ENCODE assay signal across 31 cellular contexts in the genomic region with DNA sequence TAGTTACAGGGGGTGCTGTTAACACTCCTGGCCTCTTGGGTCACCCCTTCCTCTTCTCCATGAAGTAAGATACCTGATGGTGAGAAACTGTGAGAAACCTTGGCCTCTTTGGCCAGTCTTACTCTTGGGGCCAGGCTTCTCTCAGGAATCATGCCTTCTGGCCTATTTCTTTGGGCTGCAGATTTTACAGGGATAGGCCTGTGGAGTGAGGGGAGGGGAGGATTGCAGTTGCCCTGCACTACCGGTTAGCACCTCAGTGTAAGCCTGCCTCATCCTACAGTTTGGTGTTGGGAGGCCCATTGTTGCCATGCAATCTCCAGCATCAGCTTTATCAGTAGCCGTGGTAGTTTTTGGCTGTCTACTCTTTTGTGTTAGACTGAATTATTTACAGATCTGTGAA.
"Had no signal": no experiment of that assay in that cellular context is flagged by ENCODE, and none has a peak within 500 bp of the region (broad histone marks: within the 10 kb centered on the region; RNA-seq: fewer than 3 reads in every experiment).

No MANE protein-coding gene starts in this region.

- H3K4me1 ChIP-seq: lower lobe of right lung, prostate gland, tibial artery, upper lobe of right lung had no signal

- H3K9me3 Mint-ChIP-seq: naive thymus-derived CD8-positive, alpha-beta T cell; nephron; neural crest cell; stimulated activated effector memory CD8-positive, alpha-beta T cell treated with anti-CD3 and anti-CD28 coated beads, Interleukin-12 subunit alpha, Interleukin-12 subunit beta, amount 100 ng/mL, for 72 hours; stimulated activated naive CD8-positive, alpha-beta T cell treated with anti-CD3 and anti-CD28 coated beads, Interleukin-15, Interleukin-2, amounts not matched to agents 100 ng/mL and 50 ng/mL, for 24 hours had no signal

- H3K36me3 Mint-ChIP-seq: stimulated activated effector memory CD8-positive, alpha-beta T cell treated with anti-CD3 and anti-CD28 coated beads, Interleukin-12 subunit alpha, Interleukin-12 subunit beta, amount 100 ng/mL, for 72 hours had no signal

- H3K4me1 Mint-ChIP-seq: nephron; neural crest cell; stimulated activated effector memory CD8-positive, alpha-beta T cell treated with anti-CD3 and anti-CD28 coated beads, Interleukin-12 subunit alpha, Interleukin-12 subunit beta, amount 100 ng/mL, for 72 hours had no signal

- DNase-seq: hippocampal formation; kidney glomerular epithelial cell; left cardiac atrium; lower lobe of right lung; mammary epithelial cell; mesenchymal stem cell; midbrain; naive thymus-derived CD8-positive, alpha-beta T cell; nucleus accumbens; pancreas; posterior cingulate gyrus; retina; right cardiac atrium; sigmoid colon; small intestine; spleen; stimulated activated CD4-positive, alpha-beta T cell treated with anti-CD3 and anti-CD28 coated beads, Interleukin-4, amount 100 ng/mL, for 24 hours; stimulated activated naive CD4-positive, alpha-beta T cell; tibial artery; trophoblast cell; upper lobe of right lung had no signal

- FAIRE-seq: keratinocyte, pancreas, small intestine, urothelium cell line had no signal

- H3K4me3 ChIP-seq: lower lobe of right lung, pancreas, prostate gland, sigmoid colon, spleen, suprapubic skin, thoracic aorta, tibial artery, upper lobe of right lung had no signal

- H3K27ac Mint-ChIP-seq: naive thymus-derived CD8-positive, alpha-beta T cell; nephron; stimulated activated effector memory CD8-positive, alpha-beta T cell treated with anti-CD3 and anti-CD28 coated beads, Interleukin-12 subunit alpha, Interleukin-12 subunit beta, amount 100 ng/mL, for 72 hours; stimulated activated naive CD8-positive, alpha-beta T cell treated with anti-CD3 and anti-CD28 coated beads, Interleukin-15, Interleukin-2, amounts not matched to agents 100 ng/mL and 50 ng/mL, for 24 hours had no signal

- H3K36me3 ChIP-seq: lower lobe of right lung, pancreas, prostate gland, sigmoid colon, spleen, suprapubic skin, thoracic aorta, tibial artery, upper lobe of right lung had no signal

- ATAC-seq: left lobe of liver; lower lobe of right lung; naive thymus-derived CD8-positive, alpha-beta T cell; stimulated activated effector memory CD8-positive, alpha-beta T cell treated with anti-CD3 and anti-CD28 coated beads, Interleukin-12 subunit alpha, Interleukin-12 subunit beta, amount 100 ng/mL, for 72 hours; upper lobe of right lung had no signal

- H3K27ac ChIP-seq: lower lobe of right lung, pancreas, prostate gland, sigmoid colon, suprapubic skin, thoracic aorta, tibial artery, upper lobe of right lung had no signal

- H3K9me3 ChIP-seq: lower lobe of right lung, pancreas, prostate gland, sigmoid colon, spleen, suprapubic skin, thoracic aorta, tibial artery, upper lobe of right lung had no signal

- H3K27me3 ChIP-seq: pancreas, sigmoid colon, spleen, suprapubic skin, tibial artery, upper lobe of right lung had no signal

- H3K27me3 Mint-ChIP-seq: naive thymus-derived CD8-positive, alpha-beta T cell; stimulated activated naive CD8-positive, alpha-beta T cell treated with anti-CD3 and anti-CD28 coated beads, Interleukin-15, Interleukin-2, amounts not matched to agents 100 ng/mL and 50 ng/mL, for 24 hours had no signal

- H3K4me3 Mint-ChIP-seq: naive thymus-derived CD8-positive, alpha-beta T cell; nephron; neural crest cell; stimulated activated effector memory CD8-positive, alpha-beta T cell treated with anti-CD3 and anti-CD28 coated beads, Interleukin-12 subunit alpha, Interleukin-12 subunit beta, amount 100 ng/mL, for 72 hours; stimulated activated naive CD8-positive, alpha-beta T cell treated with anti-CD3 and anti-CD28 coated beads, Interleukin-15, Interleukin-2, amounts not matched to agents 100 ng/mL and 50 ng/mL, for 24 hours had no signal
